ENCODE assay signal across 1 cellular context in the genomic region with DNA sequence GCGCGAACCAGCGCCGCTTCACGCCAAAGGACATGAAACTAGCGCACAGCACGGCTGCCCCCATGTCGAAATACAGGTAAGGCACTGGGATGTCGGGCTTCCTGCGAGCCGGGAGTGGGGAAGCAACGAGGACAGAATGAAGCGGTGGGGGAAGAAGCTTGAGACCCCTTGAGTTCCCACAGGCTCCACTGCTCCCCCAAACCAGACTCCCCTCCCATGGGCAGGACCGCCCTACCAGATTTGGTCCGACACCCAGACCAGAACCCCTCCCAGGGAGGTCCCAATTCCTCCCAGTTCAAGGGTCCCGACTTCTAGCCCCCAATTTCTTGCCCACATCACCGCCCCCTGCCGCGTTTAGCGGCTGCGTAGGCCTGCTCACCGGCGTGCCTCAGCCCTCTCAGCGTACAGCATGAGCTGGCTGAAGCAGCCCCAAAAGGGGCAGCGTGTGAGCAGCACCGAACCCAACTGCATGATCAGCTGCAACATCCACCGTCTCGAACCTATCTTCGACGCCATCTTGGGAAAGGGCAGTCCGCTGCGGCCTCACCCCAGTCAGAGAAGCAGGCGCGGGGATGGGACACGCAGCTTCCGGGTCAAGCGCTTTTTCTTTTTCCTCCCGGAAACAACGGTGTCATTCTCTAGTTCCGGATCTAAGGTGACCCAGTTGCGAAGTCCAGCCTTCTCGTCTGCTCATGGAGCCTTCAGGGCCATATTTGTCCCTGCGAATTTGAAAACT.
TF ChIP-seq lines count a peak whose summit lies in the region.

A gene (minus strand): TSS at position 527 of the 736 bp plus-strand sequence. CDS start 11 bp downstream, at position 516.

TF ChIP-seq in K562, 482 proteins besides CTCF, POLR2A, EP300 and RAD21 (continued from another document and continues in another):
- TF ChIP-seq, protein P1, sequence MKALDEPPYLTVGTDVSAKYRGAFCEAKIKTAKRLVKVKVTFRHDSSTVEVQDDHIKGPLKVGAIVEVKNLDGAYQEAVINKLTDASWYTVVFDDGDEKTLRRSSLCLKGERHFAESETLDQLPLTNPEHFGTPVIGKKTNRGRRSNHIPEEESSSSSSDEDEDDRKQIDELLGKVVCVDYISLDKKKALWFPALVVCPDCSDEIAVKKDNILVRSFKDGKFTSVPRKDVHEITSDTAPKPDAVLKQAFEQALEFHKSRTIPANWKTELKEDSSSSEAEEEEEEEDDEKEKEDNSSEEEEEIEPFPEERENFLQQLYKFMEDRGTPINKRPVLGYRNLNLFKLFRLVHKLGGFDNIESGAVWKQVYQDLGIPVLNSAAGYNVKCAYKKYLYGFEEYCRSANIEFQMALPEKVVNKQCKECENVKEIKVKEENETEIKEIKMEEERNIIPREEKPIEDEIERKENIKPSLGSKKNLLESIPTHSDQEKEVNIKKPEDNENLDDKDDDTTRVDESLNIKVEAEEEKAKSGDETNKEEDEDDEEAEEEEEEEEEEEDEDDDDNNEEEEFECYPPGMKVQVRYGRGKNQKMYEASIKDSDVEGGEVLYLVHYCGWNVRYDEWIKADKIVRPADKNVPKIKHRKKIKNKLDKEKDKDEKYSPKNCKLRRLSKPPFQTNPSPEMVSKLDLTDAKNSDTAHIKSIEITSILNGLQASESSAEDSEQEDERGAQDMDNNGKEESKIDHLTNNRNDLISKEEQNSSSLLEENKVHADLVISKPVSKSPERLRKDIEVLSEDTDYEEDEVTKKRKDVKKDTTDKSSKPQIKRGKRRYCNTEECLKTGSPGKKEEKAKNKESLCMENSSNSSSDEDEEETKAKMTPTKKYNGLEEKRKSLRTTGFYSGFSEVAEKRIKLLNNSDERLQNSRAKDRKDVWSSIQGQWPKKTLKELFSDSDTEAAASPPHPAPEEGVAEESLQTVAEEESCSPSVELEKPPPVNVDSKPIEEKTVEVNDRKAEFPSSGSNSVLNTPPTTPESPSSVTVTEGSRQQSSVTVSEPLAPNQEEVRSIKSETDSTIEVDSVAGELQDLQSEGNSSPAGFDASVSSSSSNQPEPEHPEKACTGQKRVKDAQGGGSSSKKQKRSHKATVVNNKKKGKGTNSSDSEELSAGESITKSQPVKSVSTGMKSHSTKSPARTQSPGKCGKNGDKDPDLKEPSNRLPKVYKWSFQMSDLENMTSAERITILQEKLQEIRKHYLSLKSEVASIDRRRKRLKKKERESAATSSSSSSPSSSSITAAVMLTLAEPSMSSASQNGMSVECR (CRISPR knock-in tag; IDR thresholded peaks at IDR 0.05) = peak; percentile 73; the same call in 1 of the 2 replicates
- no peak for TF ChIP-seq ZNF551 (CRISPR knock-in tag; IDR thresholded peaks at IDR 0.05)
- TF ChIP-seq, protein P2, sequence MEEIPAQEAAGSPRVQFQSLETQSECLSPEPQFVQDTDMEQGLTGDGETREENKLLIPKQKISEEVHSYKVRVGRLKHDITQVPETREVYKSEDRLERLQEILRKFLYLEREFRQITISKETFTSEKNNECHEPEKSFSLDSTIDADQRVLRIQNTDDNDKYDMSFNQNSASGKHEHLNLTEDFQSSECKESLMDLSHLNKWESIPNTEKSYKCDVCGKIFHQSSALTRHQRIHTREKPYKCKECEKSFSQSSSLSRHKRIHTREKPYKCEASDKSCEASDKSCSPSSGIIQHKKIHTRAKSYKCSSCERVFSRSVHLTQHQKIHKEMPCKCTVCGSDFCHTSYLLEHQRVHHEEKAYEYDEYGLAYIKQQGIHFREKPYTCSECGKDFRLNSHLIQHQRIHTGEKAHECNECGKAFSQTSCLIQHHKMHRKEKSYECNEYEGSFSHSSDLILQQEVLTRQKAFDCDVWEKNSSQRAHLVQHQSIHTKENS (CRISPR knock-in tag; IDR thresholded peaks at IDR 0.05) = no peak
- no peak for TF ChIP-seq BRCA1 (IDR thresholded peaks at IDR 0.05)
- TF ChIP-seq BRCA1 (CRISPR knock-in tag; IDR thresholded peaks at IDR 0.05) = no peak
- TF ChIP-seq SIN3B (IDR thresholded peaks at IDR 0.05; ENCODE audit: low read depth) = peak; percentile 97
- peak; percentile 70; the same call in 1 of the 2 replicates for TF ChIP-seq ZNF384 (IDR thresholded peaks at IDR 0.05; ENCODE audit: low read depth, low read length)
- no peak for TF ChIP-seq NCOA6 (IDR thresholded peaks at IDR 0.05)
- no peak for TF ChIP-seq NR4A1 (CRISPR knock-in tag; IDR thresholded peaks at IDR 0.05)
- TF ChIP-seq NR4A1 (tag; IDR thresholded peaks at IDR 0.05) = peak; percentile 85
- no peak; the same call in 1 of the 2 replicates for TF ChIP-seq ZNF41 (CRISPR knock-in tag; conservative IDR thresholded peaks at IDR 0.05)
- peak; percentile 12 for TF ChIP-seq ASH1L (IDR thresholded peaks at IDR 0.05; ENCODE audit: borderline replicate concordance, low read depth, partially characterized antibody)
- TF ChIP-seq XRCC5 (IDR thresholded peaks at IDR 0.05; ENCODE audit: low read depth, low read length) = peak; percentile 99
- TF ChIP-seq, protein P3, sequence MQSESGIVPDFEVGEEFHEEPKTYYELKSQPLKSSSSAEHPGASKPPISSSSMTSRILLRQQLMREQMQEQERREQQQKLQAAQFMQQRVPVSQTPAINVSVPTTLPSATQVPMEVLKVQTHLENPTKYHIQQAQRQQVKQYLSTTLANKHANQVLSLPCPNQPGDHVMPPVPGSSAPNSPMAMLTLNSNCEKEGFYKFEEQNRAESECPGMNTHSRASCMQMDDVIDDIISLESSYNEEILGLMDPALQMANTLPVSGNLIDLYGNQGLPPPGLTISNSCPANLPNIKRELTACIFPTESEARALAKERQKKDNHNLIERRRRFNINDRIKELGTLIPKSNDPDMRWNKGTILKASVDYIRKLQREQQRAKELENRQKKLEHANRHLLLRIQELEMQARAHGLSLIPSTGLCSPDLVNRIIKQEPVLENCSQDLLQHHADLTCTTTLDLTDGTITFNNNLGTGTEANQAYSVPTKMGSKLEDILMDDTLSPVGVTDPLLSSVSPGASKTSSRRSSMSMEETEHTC (IDR thresholded peaks at IDR 0.05) = no peak
- TF ChIP-seq ZKSCAN1 (IDR thresholded peaks at IDR 0.05; ENCODE audit: low read depth, low read length) = peak; percentile 80; the same call in 1 of the 2 replicates
- TF ChIP-seq POLR3A (IDR thresholded peaks at IDR 0.05; ENCODE audit: borderline replicate concordance, extremely low read depth, insufficient read depth, insufficient read length) = no peak
- TF ChIP-seq ZNF644 (tag; IDR thresholded peaks at IDR 0.05; ENCODE audit: low read depth) = peak; percentile 64; the same call in 1 of the 2 replicates
- peak; percentile 65 for TF ChIP-seq POLR2B (IDR thresholded peaks at IDR 0.05; ENCODE audit: low read depth, partially characterized antibody)
- TF ChIP-seq, protein P4, sequence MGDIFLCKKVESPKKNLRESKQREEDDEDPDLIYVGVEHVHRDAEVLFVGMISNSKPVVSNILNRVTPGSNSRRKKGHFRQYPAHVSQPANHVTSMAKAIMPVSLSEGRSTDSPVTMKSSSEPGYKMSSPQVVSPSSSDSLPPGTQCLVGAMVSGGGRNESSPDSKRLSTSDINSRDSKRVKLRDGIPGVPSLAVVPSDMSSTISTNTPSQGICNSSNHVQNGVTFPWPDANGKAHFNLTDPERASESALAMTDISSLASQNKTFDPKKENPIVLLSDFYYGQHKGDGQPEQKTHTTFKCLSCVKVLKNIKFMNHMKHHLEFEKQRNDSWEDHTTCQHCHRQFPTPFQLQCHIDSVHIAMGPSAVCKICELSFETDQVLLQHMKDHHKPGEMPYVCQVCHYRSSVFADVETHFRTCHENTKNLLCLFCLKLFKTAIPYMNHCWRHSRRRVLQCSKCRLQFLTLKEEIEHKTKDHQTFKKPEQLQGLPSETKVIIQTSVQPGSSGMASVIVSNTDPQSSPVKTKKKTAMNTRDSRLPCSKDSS (IDR thresholded peaks at IDR 0.05; ENCODE audit: low read depth, partially characterized antibody) = no peak
- 0 out of 2 replicates have a peak, but pooled peaks have one; percentile 22 for TF ChIP-seq MYNN (IDR thresholded peaks at IDR 0.05)
- no peak for TF ChIP-seq MYNN (CRISPR knock-in tag; IDR thresholded peaks at IDR 0.05)
- peak; percentile 86 for TF ChIP-seq RBM39 (optimal IDR thresholded peaks at IDR 0.05; ENCODE audit: low read depth, low read length)
- TF ChIP-seq CCNT2 (IDR thresholded peaks at IDR 0.05; ENCODE audit: borderline replicate concordance, extremely low read depth, insufficient read length, low read depth, low read length) = no peak
- peak; percentile 61; the same call in 1 of the 2 replicates for TF ChIP-seq SOX6 (IDR thresholded peaks at IDR 0.05)
- TF ChIP-seq BMI1 (IDR thresholded peaks at IDR 0.05; ENCODE audit: low read length) = no peak
- peak in 1 of 2 experiments; percentile 98; a peak in 2 of 4 replicates for TF ChIP-seq KDM4B (IDR thresholded peaks at IDR 0.05; ENCODE audit: borderline replicate concordance in 2 of 2, low read depth in 1 of 2)
- no peak for TF ChIP-seq GATA2 (CRISPR knock-in tag; IDR thresholded peaks at IDR 0.05)
- TF ChIP-seq, protein P5, sequence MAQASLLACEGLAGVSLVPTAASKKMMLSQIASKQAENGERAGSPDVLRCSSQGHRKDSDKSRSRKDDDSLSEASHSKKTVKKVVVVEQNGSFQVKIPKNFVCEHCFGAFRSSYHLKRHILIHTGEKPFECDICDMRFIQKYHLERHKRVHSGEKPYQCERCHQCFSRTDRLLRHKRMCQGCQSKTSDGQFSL (CRISPR knock-in tag; IDR thresholded peaks at IDR 0.05) = peak; percentile 59; the same call in 1 of the 2 replicates
- TF ChIP-seq, protein P5 (tag; IDR thresholded peaks at IDR 0.05) = no peak
- TF ChIP-seq ERF (CRISPR knock-in tag; IDR thresholded peaks at IDR 0.05) = 0 out of 2 replicates have a peak, but pooled peaks have one; percentile 41
- TF ChIP-seq ZFP1 (CRISPR knock-in tag; IDR thresholded peaks at IDR 0.05) = no peak
- TF ChIP-seq RFX7 (CRISPR knock-in tag; IDR thresholded peaks at IDR 0.05) = no peak
- no peak for TF ChIP-seq ZNF583 (CRISPR knock-in tag; IDR thresholded peaks at IDR 0.05)
- TF ChIP-seq IFI16 (CRISPR knock-in tag; IDR thresholded peaks at IDR 0.05) = no peak
- TF ChIP-seq ZNF76 (CRISPR knock-in tag; IDR thresholded peaks at IDR 0.05; ENCODE audit: borderline replicate concordance) = no peak
- TF ChIP-seq, protein P6, sequence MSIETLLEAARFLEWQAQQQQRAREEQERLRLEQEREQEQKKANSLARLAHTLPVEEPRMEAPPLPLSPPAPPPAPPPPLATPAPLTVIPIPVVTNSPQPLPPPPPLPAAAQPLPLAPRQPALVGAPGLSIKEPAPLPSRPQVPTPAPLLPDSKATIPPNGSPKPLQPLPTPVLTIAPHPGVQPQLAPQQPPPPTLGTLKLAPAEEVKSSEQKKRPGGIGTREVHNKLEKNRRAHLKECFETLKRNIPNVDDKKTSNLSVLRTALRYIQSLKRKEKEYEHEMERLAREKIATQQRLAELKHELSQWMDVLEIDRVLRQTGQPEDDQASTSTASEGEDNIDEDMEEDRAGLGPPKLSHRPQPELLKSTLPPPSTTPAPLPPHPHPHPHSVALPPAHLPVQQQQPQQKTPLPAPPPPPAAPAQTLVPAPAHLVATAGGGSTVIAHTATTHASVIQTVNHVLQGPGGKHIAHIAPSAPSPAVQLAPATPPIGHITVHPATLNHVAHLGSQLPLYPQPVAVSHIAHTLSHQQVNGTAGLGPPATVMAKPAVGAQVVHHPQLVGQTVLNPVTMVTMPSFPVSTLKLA (conservative IDR thresholded peaks at IDR 0.05) = peak; percentile 77 to 84
- peak; percentile 77 for TF ChIP-seq POLR2AphosphoS5 (IDR thresholded peaks at IDR 0.05; ENCODE audit: control insufficient read depth, insufficient read depth, low read depth, low read length)
- peak; percentile 36 for TF ChIP-seq ZNF239 (CRISPR knock-in tag; IDR thresholded peaks at IDR 0.05)
- TF ChIP-seq, protein P7, sequence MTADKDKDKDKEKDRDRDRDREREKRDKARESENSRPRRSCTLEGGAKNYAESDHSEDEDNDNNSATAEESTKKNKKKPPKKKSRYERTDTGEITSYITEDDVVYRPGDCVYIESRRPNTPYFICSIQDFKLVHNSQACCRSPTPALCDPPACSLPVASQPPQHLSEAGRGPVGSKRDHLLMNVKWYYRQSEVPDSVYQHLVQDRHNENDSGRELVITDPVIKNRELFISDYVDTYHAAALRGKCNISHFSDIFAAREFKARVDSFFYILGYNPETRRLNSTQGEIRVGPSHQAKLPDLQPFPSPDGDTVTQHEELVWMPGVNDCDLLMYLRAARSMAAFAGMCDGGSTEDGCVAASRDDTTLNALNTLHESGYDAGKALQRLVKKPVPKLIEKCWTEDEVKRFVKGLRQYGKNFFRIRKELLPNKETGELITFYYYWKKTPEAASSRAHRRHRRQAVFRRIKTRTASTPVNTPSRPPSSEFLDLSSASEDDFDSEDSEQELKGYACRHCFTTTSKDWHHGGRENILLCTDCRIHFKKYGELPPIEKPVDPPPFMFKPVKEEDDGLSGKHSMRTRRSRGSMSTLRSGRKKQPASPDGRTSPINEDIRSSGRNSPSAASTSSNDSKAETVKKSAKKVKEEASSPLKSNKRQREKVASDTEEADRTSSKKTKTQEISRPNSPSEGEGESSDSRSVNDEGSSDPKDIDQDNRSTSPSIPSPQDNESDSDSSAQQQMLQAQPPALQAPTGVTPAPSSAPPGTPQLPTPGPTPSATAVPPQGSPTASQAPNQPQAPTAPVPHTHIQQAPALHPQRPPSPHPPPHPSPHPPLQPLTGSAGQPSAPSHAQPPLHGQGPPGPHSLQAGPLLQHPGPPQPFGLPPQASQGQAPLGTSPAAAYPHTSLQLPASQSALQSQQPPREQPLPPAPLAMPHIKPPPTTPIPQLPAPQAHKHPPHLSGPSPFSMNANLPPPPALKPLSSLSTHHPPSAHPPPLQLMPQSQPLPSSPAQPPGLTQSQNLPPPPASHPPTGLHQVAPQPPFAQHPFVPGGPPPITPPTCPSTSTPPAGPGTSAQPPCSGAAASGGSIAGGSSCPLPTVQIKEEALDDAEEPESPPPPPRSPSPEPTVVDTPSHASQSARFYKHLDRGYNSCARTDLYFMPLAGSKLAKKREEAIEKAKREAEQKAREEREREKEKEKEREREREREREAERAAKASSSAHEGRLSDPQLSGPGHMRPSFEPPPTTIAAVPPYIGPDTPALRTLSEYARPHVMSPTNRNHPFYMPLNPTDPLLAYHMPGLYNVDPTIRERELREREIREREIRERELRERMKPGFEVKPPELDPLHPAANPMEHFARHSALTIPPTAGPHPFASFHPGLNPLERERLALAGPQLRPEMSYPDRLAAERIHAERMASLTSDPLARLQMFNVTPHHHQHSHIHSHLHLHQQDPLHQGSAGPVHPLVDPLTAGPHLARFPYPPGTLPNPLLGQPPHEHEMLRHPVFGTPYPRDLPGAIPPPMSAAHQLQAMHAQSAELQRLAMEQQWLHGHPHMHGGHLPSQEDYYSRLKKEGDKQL (CRISPR knock-in tag; IDR thresholded peaks at IDR 0.05; ENCODE audit: borderline replicate concordance) = no peak
- TF ChIP-seq, protein P8, sequence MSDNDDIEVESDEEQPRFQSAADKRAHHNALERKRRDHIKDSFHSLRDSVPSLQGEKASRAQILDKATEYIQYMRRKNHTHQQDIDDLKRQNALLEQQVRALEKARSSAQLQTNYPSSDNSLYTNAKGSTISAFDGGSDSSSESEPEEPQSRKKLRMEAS (CRISPR knock-in tag; IDR thresholded peaks at IDR 0.05) = peak; percentile 46; the same call in 1 of the 2 replicates
- TF ChIP-seq NBN (IDR thresholded peaks at IDR 0.05; ENCODE audit: low read depth) = no peak
- no peak for TF ChIP-seq LEF1 (IDR thresholded peaks at IDR 0.05)
- no peak for TF ChIP-seq ZNF140 (CRISPR knock-in tag; IDR thresholded peaks at IDR 0.05)
- peak; percentile 99 for TF ChIP-seq NR2C2 (CRISPR knock-in tag; IDR thresholded peaks at IDR 0.05)
- peak; percentile 100 for TF ChIP-seq NR2C2 (tag; IDR thresholded peaks at IDR 0.05)
